13 cellular contexts compared by ENCODE assay signal in the genomic region with DNA sequence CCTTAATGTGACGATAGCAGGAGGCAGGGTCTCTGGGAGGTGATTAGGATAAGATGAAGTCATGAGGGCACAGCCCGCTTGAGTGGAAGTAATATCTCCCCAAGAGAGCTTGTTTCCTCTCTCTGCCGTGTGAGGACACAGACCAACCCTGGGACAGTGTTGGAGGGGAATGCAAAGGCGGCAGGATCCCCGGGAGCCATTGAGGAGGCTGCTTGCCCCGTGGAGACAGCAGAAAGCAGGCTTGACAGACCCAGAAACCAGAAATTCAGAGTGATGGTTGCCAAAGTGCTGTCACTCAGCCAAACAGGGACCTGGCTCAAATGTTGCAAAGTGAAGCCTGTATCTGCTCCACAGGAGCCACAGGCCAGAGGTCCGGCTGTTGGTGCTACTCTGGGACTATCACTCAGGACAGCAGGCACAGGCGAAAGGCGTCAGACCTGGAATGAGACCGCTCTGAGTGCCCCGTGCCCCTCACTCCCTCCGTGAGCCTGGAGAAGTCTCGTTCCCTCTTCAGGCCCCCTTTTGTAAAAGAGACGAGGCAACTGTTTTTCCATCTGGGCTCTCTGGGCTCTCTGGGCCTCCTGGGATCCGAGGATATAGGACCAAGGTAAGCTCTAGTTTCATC.
DNase-seq lines count a peak whose midpoint lies in the region; ATAC-seq, FAIRE-seq and TF ChIP-seq lines count a peak whose summit lies in the region.
"Had no signal": no experiment of that assay in that cellular context is flagged by ENCODE, and none has a peak within 500 bp of the region (broad histone marks: within the 10 kb centered on the region; RNA-seq: fewer than 3 reads in every experiment).

No MANE protein-coding gene starts in this region.

- H2AFZ ChIP-seq in HepG2 (ENCODE audit: low read length) (no peak overlapping the region), mesenchymal stem cell (ENCODE audit: low read depth, low read length) (peak overlapping the region; percentile 64)

- WGBS in HepG2 (ENCODE audit: low lambda C conversion rate): 43% methylated on average over 15 of the region's 15 CpGs
- 56% methylated on average over 7 of the region's 15 CpGs for WGBS in right lobe of liver (ENCODE audit: insufficient coverage, low coverage, low lambda C conversion rate, missing lambda C conversion rate)
- WGBS in mesenchymal stem cell: 53% methylated on average over 14 of the region's 15 CpGs

- H3K9me3 ChIP-seq in HepG2 (ENCODE audit: low read length) (no peaks in the 10 kb centered on the region), right lobe of liver (no peaks in the 10 kb centered on the region), adipocyte (ENCODE audit: control insufficient read depth, low read length) (no peaks in the 10 kb centered on the region), mesenchymal stem cell (ENCODE audit: control insufficient read depth, low read length) (no peaks in the 10 kb centered on the region)
- H3K9me3 ChIP-seq: neutrophil, testis had no signal

- TF ChIP-seq RAD21 in HepG2 (CRISPR knock-in tag; IDR thresholded peaks at IDR 0.05): no peak

- DNase-seq in HepG2 (ENCODE audit: low spot score) (no peak), right lobe of liver (no peak), adipocyte (ENCODE audit: low read depth) (no peak), mesenchymal stem cell (peak; percentile 10), NCI-H82 treated with DMSO at 0.1 percent for 48 hours (lab: John Stamatoyannopoulos, UW; ENCODE audit: unreplicated experiment) (no peak), T-helper 2 cell (no peak), occipital lobe (lab: John Stamatoyannopoulos, UW) (no peak), iPS-NIHi7 (ENCODE audit: extremely low spot score) (no peak)
- DNase-seq: activated naive CD4-positive, alpha-beta T cell treated with anti-CD3 and anti-CD28 coated beads, Interleukin-2, amount 50 U/mL, for 16 hours; NCI-H187 treated with DMSO at 0.1 percent for 48 hours; stimulated activated CD4-positive, alpha-beta T cell treated with anti-CD3 and anti-CD28 coated beads, Interleukin-12 subunit alpha, Interleukin-12 subunit beta, amount 100 ng/mL, for 4 hours; testis had no signal

- TF ChIP-seq CTCF in HepG2 (CRISPR knock-in tag; IDR thresholded peaks at IDR 0.05) (no peak), right lobe of liver (IDR thresholded peaks at IDR 0.05) (no peak)

- H2BK5ac ChIP-seq in mesenchymal stem cell (ENCODE audit: low read depth, low read length, poor library complexity, severe bottlenecking): peak overlapping the region; percentile 96

- no peak overlapping the region for H3K9ac ChIP-seq in HepG2 (ENCODE audit: insufficient read depth, low read depth, low read length)
- peak overlapping the region; percentile 60 for H3K9ac ChIP-seq in adipocyte (ENCODE audit: low read length)
- H3K9ac ChIP-seq in mesenchymal stem cell (ENCODE audit: low read length): peak overlapping the region; percentile 81

- H2BK120ac ChIP-seq in mesenchymal stem cell (ENCODE audit: low read depth, low read length): peak overlapping the region; percentile 82

- H2BK15ac ChIP-seq in mesenchymal stem cell (ENCODE audit: low read depth, poor library complexity, severe bottlenecking): peak overlapping the region; percentile 87

- H4K8ac ChIP-seq in mesenchymal stem cell (ENCODE audit: low read length): peak overlapping the region; percentile 33

- ATAC-seq in HepG2 (peak; percentile 27), right lobe of liver (no peak)

- H3K36me3 ChIP-seq in HepG2 (replicated peaks in 1 of 2; ENCODE audit: control insufficient read depth in 1 of 2, insufficient read depth in 2 of 2, low read length in 2 of 2) (no peaks in the 10 kb centered on the region), right lobe of liver (no peaks in the 10 kb centered on the region), adipocyte (ENCODE audit: control insufficient read depth, insufficient read depth, low read length, severe bottlenecking) (no peaks in the 10 kb centered on the region), mesenchymal stem cell (ENCODE audit: control insufficient read depth in 1 of 2, insufficient read depth in 2 of 2, low read depth in 1 of 2, low read length in 2 of 2) (no peaks in the 10 kb centered on the region)
- H3K36me3 ChIP-seq: neutrophil had no signal

- peak overlapping the region in 1 of 2 experiments; percentile 90 for H2BK12ac ChIP-seq in mesenchymal stem cell (ENCODE audit: low read length in 2 of 2)

- H4K20me1 ChIP-seq in HepG2 (ENCODE audit: insufficient read depth, low read length): no peaks in the 10 kb centered on the region

- POLR2A ChIA-PET in HepG2 (lab: Yijun Ruan, JAX): no interaction called here

- H3K4ac ChIP-seq in mesenchymal stem cell (ENCODE audit: low read depth in 1 of 2, low read length in 2 of 2): peak overlapping the region; percentile 3 to 57

- TF ChIP-seq EP300 in HepG2 (IDR thresholded peaks at IDR 0.05; ENCODE audit: low read depth in 2 of 2, low read length in 2 of 2) (no peak), HepG2 (CRISPR knock-in tag; IDR thresholded peaks at IDR 0.05; ENCODE audit: borderline replicate concordance) (no peak)

- in situ Hi-C loops in HepG2 (cut with HindIII; ENCODE audit: extremely low pct_ligation_motif_present, low pct_unique_long_range_greater_than_20kb): loop anchor here (10.0 kb wide), 1 partner anchor 50 kb away; no protein-coding TSS in a partner anchor

- H3K27ac ChIP-seq in HepG2 (ENCODE audit: extremely low read length, insufficient read depth, low read length): no peak overlapping the region
- no peak overlapping the region for H3K27ac ChIP-seq in right lobe of liver
- H3K27ac ChIP-seq in mesenchymal stem cell (ENCODE audit: low read length, poor library complexity, severe bottlenecking): peak overlapping the region; percentile 94
- H3K27ac ChIP-seq: neutrophil, testis had no signal

- H3K4me2 ChIP-seq in HepG2 (ENCODE audit: low read depth, low read length) (no peak overlapping the region; the same call in 1 of the 2 replicates), mesenchymal stem cell (ENCODE audit: low read length, poor library complexity, severe bottlenecking) (no peak overlapping the region)

- H3K27me3 ChIP-seq in HepG2 (ENCODE audit: control insufficient read depth in 1 of 2, insufficient read depth in 2 of 2, low read length in 2 of 2) (no peaks in the 10 kb centered on the region), right lobe of liver (no peaks in the 10 kb centered on the region), adipocyte (replicated peaks; ENCODE audit: control insufficient read depth, insufficient read depth, low read length) (no peaks in the 10 kb centered on the region), mesenchymal stem cell (ENCODE audit: control insufficient read depth in 1 of 2, insufficient read depth in 1 of 2, low read length in 2 of 2) (no peaks in the 10 kb centered on the region)
- H3K27me3 ChIP-seq: neutrophil, testis had no signal

- FAIRE-seq in HepG2 (lab: Jason Lieb, UNC): no peak

- H3K14ac ChIP-seq in mesenchymal stem cell (ENCODE audit: low read length in 2 of 2): peak overlapping the region in 1 of 2 experiments; percentile 46

- no TSS peak for BruUV-seq in HepG2 (replicated peaks; lab: Mats Ljungman, UMichigan)

- no peaks in the 10 kb centered on the region for H3K79me2 ChIP-seq in HepG2 (ENCODE audit: insufficient read depth, low read length)

- TF ChIP-seq POLR2A in HepG2 (IDR thresholded peaks at IDR 0.05; ENCODE audit: insufficient read depth in 1 of 2, low read depth in 2 of 2, low read length in 2 of 2) (no peak), right lobe of liver (IDR thresholded peaks at IDR 0.05) (no peak)

- CTCF ChIA-PET in HepG2 (lab: Yijun Ruan, JAX; ENCODE audit: low intra/inter-chr PET ratio, low total read pairs): interaction anchor here (2.3 kb wide), 1 partner anchor 50 kb away, joined by 8 read pairs; no protein-coding TSS in a partner anchor

- peak overlapping the region; percentile 11 to 77 for H3K18ac ChIP-seq in mesenchymal stem cell (ENCODE audit: low read depth in 1 of 2, low read length in 2 of 2)

- intact Hi-C loops in HepG2 (cut with micrococcal nuclease; ENCODE audit: unreplicated experiment) (no loop called here), right lobe of liver (cut with DNase I) (no loop called here)

- H3K23ac ChIP-seq in mesenchymal stem cell (ENCODE audit: low read length in 2 of 2): no peak overlapping the region

- H2AK5ac ChIP-seq in mesenchymal stem cell (ENCODE audit: low read length, severe bottlenecking): peak overlapping the region; percentile 89

- peaks cover 13% of the 10 kb centered on the region for H3K4me1 ChIP-seq in HepG2 (ENCODE audit: insufficient read depth, low read length)
- no peaks in the 10 kb centered on the region for H3K4me1 ChIP-seq in right lobe of liver
- H3K4me1 ChIP-seq in adipocyte (ENCODE audit: control insufficient read depth, insufficient read depth, low read length): peaks cover 37% of the 10 kb centered on the region
- peaks cover 10% of the 10 kb centered on the region for H3K4me1 ChIP-seq in mesenchymal stem cell (ENCODE audit: control insufficient read depth, insufficient read depth, low read depth, low read length)
- H3K4me1 ChIP-seq: testis had no signal

- no peaks in the 10 kb centered on the region for H3K79me1 ChIP-seq in mesenchymal stem cell (replicated peaks; ENCODE audit: low read length, poor library complexity, severe bottlenecking)

- H3K4me3 ChIP-seq in HepG2 (replicated peaks in 1 of 3; ENCODE audit: insufficient read depth in 1 of 3, low read depth in 2 of 3, low read length in 3 of 3): no peak overlapping the region
- H3K4me3 ChIP-seq in right lobe of liver: no peak overlapping the region
- H3K4me3 ChIP-seq in adipocyte (ENCODE audit: low read length): no peak overlapping the region
- no peak overlapping the region for H3K4me3 ChIP-seq in mesenchymal stem cell (ENCODE audit: insufficient read depth in 1 of 2, low read depth in 1 of 2, low read length in 2 of 2)
- H3K4me3 ChIP-seq: testis had no signal

- peak overlapping the region; percentile 80 for H4K91ac ChIP-seq in mesenchymal stem cell (ENCODE audit: low read length)

TF ChIP-seq in HepG2, 621 proteins besides CTCF, POLR2A, EP300 and RAD21 (continues in another document):
- TF ChIP-seq ZNF776 (CRISPR knock-in tag; IDR thresholded peaks at IDR 0.05) (no peak), ZNF629 (CRISPR knock-in tag; conservative IDR thresholded peaks at IDR 0.05) (no peak)
- TF ChIP-seq, protein P1, sequence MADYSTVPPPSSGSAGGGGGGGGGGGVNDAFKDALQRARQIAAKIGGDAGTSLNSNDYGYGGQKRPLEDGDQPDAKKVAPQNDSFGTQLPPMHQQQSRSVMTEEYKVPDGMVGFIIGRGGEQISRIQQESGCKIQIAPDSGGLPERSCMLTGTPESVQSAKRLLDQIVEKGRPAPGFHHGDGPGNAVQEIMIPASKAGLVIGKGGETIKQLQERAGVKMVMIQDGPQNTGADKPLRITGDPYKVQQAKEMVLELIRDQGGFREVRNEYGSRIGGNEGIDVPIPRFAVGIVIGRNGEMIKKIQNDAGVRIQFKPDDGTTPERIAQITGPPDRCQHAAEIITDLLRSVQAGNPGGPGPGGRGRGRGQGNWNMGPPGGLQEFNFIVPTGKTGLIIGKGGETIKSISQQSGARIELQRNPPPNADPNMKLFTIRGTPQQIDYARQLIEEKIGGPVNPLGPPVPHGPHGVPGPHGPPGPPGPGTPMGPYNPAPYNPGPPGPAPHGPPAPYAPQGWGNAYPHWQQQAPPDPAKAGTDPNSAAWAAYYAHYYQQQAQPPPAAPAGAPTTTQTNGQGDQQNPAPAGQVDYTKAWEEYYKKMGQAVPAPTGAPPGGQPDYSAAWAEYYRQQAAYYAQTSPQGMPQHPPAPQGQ (CRISPR knock-in tag; IDR thresholded peaks at IDR 0.05; ENCODE audit: borderline replicate concordance): no peak
